Comparison of ENCODE assay signal across 28 cellular contexts in the genomic region with DNA sequence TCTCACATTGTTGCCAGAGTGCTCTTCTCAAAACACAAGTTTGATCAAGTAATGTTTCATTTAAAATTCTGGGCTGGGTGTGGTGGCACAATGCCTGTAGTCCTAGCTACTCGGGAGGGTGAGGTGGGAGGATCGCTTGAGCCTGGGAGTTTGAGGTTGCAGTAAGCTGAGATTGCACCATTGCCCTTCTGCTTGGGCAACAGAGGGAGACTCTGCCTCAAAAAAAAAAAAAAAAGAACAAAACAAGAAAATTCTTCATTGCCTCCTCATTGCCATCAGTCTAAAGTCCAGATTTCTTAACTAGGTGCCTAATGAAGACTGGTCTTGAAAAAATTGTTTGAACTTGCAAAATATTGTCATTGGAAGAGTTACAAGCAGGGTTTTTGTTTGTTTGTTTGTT.
"Had no signal": no experiment of that assay in that cellular context is flagged by ENCODE, and none has a peak within 500 bp of the region (broad histone marks: within the 10 kb centered on the region; RNA-seq: fewer than 3 reads in every experiment).

No MANE protein-coding gene starts in this region.

- H3K36me3 Mint-ChIP-seq: activated naive CD4-positive, alpha-beta T cell treated with anti-CD3 and anti-CD28 coated beads, Interleukin-2, amount 50 U/mL, for 24 hours; mesothelial cell of epicardium; naive thymus-derived CD8-positive, alpha-beta T cell had no signal

- H3K27ac ChIP-seq: epithelial cell of prostate, gastroesophageal sphincter, left ventricle myocardium inferior, parathyroid adenoma, psoas muscle, right atrium auricular region, spleen, suprapubic skin, tibial nerve, WERI-Rb-1 had no signal

- H2AFZ ChIP-seq: parathyroid adenoma had no signal

- H3K9me3 Mint-ChIP-seq: activated CD4-positive, alpha-beta T cell treated with anti-CD3 and anti-CD28 coated beads, Interleukin-2, amount 10 ng/mL, durations not matched to agents 7 days and 5 days; activated CD8-positive, alpha-beta T cell treated with anti-CD3 and anti-CD28 coated beads for 36 hours; activated naive CD4-positive, alpha-beta T cell treated with anti-CD3 and anti-CD28 coated beads, Interleukin-2, amount 50 U/mL, for 24 hours; activated naive CD8-positive, alpha-beta T cell treated with anti-CD3 and anti-CD28 coated beads, Interleukin-2, amount 50 U/mL, for 24 hours; activated T-helper 2 cell treated with anti-CD3 and anti-CD28 coated beads, Interferon-gamma antibody, Interleukin-2, Interleukin-4, amounts not matched to agents 10 μg/mL and 5 μg/mL and 100 μg/mL, durations not matched to agents 14 hours and 24 hours and 36 hours; mesothelial cell of epicardium; naive thymus-derived CD8-positive, alpha-beta T cell; neural crest cell; T-helper 1 cell treated with Interleukin-12 subunit alpha and Interleukin-12 subunit beta and Interleukin-4 antibody, amounts not matched to agents 30 μg/mL and 1 μg/mL, for 36 hours had no signal

- H3K79me2 ChIP-seq: parathyroid adenoma had no signal

- H3K4me3 Mint-ChIP-seq: activated CD4-positive, alpha-beta T cell treated with anti-CD3 and anti-CD28 coated beads, Interleukin-2, amount 10 ng/mL, durations not matched to agents 7 days and 5 days; activated CD8-positive, alpha-beta T cell treated with anti-CD3 and anti-CD28 coated beads for 36 hours; activated naive CD4-positive, alpha-beta T cell treated with anti-CD3 and anti-CD28 coated beads, Interleukin-2, amount 50 U/mL, for 24 hours; activated naive CD8-positive, alpha-beta T cell treated with anti-CD3 and anti-CD28 coated beads, Interleukin-2, amount 50 U/mL, for 24 hours; mesothelial cell of epicardium; naive thymus-derived CD8-positive, alpha-beta T cell; neural crest cell; T-helper 1 cell treated with Interleukin-12 subunit alpha and Interleukin-12 subunit beta and Interleukin-4 antibody, amounts not matched to agents 30 μg/mL and 1 μg/mL, for 36 hours had no signal

- H3K4me3 ChIP-seq: gastroesophageal sphincter, left ventricle myocardium inferior, psoas muscle, right atrium auricular region, spleen, suprapubic skin, tibial nerve had no signal

- H3K4me1 ChIP-seq: gastroesophageal sphincter, left ventricle myocardium inferior, parathyroid adenoma, psoas muscle, right atrium auricular region, spleen, suprapubic skin, tibial nerve had no signal

- H3K9me3 ChIP-seq: gastroesophageal sphincter, left ventricle myocardium inferior, psoas muscle, right atrium auricular region, spleen, suprapubic skin, tibial nerve had no signal

- H3K27ac Mint-ChIP-seq: activated CD4-positive, alpha-beta T cell treated with anti-CD3 and anti-CD28 coated beads, Interleukin-2, amount 10 ng/mL, durations not matched to agents 7 days and 5 days; activated CD8-positive, alpha-beta T cell treated with anti-CD3 and anti-CD28 coated beads for 36 hours; activated naive CD4-positive, alpha-beta T cell treated with anti-CD3 and anti-CD28 coated beads, Interleukin-2, amount 50 U/mL, for 24 hours; activated naive CD8-positive, alpha-beta T cell treated with anti-CD3 and anti-CD28 coated beads, Interleukin-2, amount 50 U/mL, for 24 hours; activated T-helper 2 cell treated with anti-CD3 and anti-CD28 coated beads, Interferon-gamma antibody, Interleukin-2, Interleukin-4, amounts not matched to agents 10 μg/mL and 5 μg/mL and 100 μg/mL, durations not matched to agents 14 hours and 24 hours and 36 hours; mesothelial cell of epicardium; naive thymus-derived CD8-positive, alpha-beta T cell; T-helper 1 cell treated with Interleukin-12 subunit alpha and Interleukin-12 subunit beta and Interleukin-4 antibody, amounts not matched to agents 30 μg/mL and 1 μg/mL, for 36 hours had no signal

- DNase-seq: activated CD4-positive, alpha-beta T cell treated with anti-CD3 and anti-CD28 coated beads, Interleukin-2, amount 10 ng/mL, durations not matched to agents 7 days and 5 days; activated CD4-positive, CD25-positive, alpha-beta regulatory T cell treated with anti-CD3 and anti-CD28 coated beads, Interleukin-2, amount 50 U/mL, for 72 hours; activated CD8-positive, alpha-beta T cell treated with anti-CD3 and anti-CD28 coated beads for 36 hours; activated naive CD8-positive, alpha-beta T cell treated with anti-CD3 and anti-CD28 coated beads, Interleukin-2, amount 50 U/mL, for 24 hours; activated T-cell treated with anti-CD3 and anti-CD28 coated beads, Interleukin-2, amount 50 U/mL, for 48 hours; anterior cingulate cortex; effector CD8-positive, alpha-beta T cell; hippocampal formation; left ventricle myocardium inferior; naive thymus-derived CD8-positive, alpha-beta T cell; nucleus accumbens; psoas muscle; spleen; stimulated activated naive CD4-positive, alpha-beta T cell; SW 1271; T-helper 9 cell; WERI-Rb-1 had no signal

- H3K4me1 Mint-ChIP-seq: activated CD4-positive, alpha-beta T cell treated with anti-CD3 and anti-CD28 coated beads, Interleukin-2, amount 10 ng/mL, durations not matched to agents 7 days and 5 days; activated naive CD4-positive, alpha-beta T cell treated with anti-CD3 and anti-CD28 coated beads, Interleukin-2, amount 50 U/mL, for 24 hours; activated naive CD8-positive, alpha-beta T cell treated with anti-CD3 and anti-CD28 coated beads, Interleukin-2, amount 50 U/mL, for 24 hours; naive thymus-derived CD8-positive, alpha-beta T cell; neural crest cell had no signal

- H3K36me3 ChIP-seq: gastroesophageal sphincter, left ventricle myocardium inferior, right atrium auricular region, spleen, suprapubic skin, tibial nerve, WERI-Rb-1 had no signal

- ATAC-seq: activated CD8-positive, alpha-beta T cell treated with anti-CD3 and anti-CD28 coated beads for 36 hours; activated naive CD8-positive, alpha-beta T cell treated with anti-CD3 and anti-CD28 coated beads, Interleukin-2, amount 50 U/mL, for 24 hours; gastroesophageal sphincter; naive thymus-derived CD8-positive, alpha-beta T cell; psoas muscle had no signal

- H3K27me3 ChIP-seq: right atrium auricular region, suprapubic skin, tibial nerve had no signal
